13 cellular contexts compared by ENCODE assay signal in genomic region chrX:44904542-44905115, GRCh38. TPM values are rescaled to one million over a fixed set of nuclear protein-coding genes. Genes with fewer than 3 reads are reported as not detected.
DNase-seq lines count a peak whose midpoint lies in the region; ATAC-seq and TF ChIP-seq lines count a peak whose summit lies in the region.
"Had no signal": no experiment of that assay in that cellular context is flagged by ENCODE, and none has a peak within 500 bp of the region (broad histone marks: within the 10 kb centered on the region; RNA-seq: fewer than 3 reads in every experiment).

No MANE protein-coding gene starts in this region.

- no peaks in the 10 kb centered on the region for H3K27me3 Mint-ChIP-seq in activated naive CD8-positive, alpha-beta T cell treated with anti-CD3 and anti-CD28 coated beads, Interleukin-2, amount 10 ng/mL, durations not matched to agents 7 days and 5 days
- H3K27me3 Mint-ChIP-seq: T-cell had no signal

- POLR2A ChIA-PET in AG04450 (lab: Yijun Ruan, JAX) = no interaction called here
- POLR2A ChIA-PET in activated naive CD8-positive, alpha-beta T cell treated with anti-CD3 and anti-CD28 coated beads, Interleukin-2, amount 10 ng/mL, durations not matched to agents 7 days and 5 days (lab: Charles Lee) = no interaction called here

- H3K27me3 ChIP-seq in AG04450 (ENCODE audit: control insufficient read depth, insufficient read depth, low read length) = no peaks in the 10 kb centered on the region

- H3K27ac Mint-ChIP-seq in activated naive CD8-positive, alpha-beta T cell treated with anti-CD3 and anti-CD28 coated beads, Interleukin-2, amount 10 ng/mL, durations not matched to agents 7 days and 5 days = peak overlapping the region; percentile 37

- H3K9me3 Mint-ChIP-seq in activated naive CD8-positive, alpha-beta T cell treated with anti-CD3 and anti-CD28 coated beads, Interleukin-2, amount 10 ng/mL, durations not matched to agents 7 days and 5 days = peaks cover 3% of the 10 kb centered on the region

- H3K27ac ChIP-seq in AG04450 (ENCODE audit: low read depth, low read length) = no peak overlapping the region
- H3K27ac ChIP-seq: left ventricle myocardium inferior had no signal

- peaks cover 29% of the 10 kb centered on the region for H3K4me1 Mint-ChIP-seq in activated naive CD8-positive, alpha-beta T cell treated with anti-CD3 and anti-CD28 coated beads, Interleukin-2, amount 10 ng/mL, durations not matched to agents 7 days and 5 days

- H3K36me3 Mint-ChIP-seq in activated naive CD8-positive, alpha-beta T cell treated with anti-CD3 and anti-CD28 coated beads, Interleukin-2, amount 10 ng/mL, durations not matched to agents 7 days and 5 days = peaks cover 17% of the 10 kb centered on the region

- H3K4me3 Mint-ChIP-seq in activated naive CD8-positive, alpha-beta T cell treated with anti-CD3 and anti-CD28 coated beads, Interleukin-2, amount 10 ng/mL, durations not matched to agents 7 days and 5 days = no peak overlapping the region

- TF ChIP-seq CTCF in AG04450 (IDR thresholded peaks at IDR 0.05; ENCODE audit: low read depth, low read length) (peak; percentile 35), foreskin fibroblast (IDR thresholded peaks at IDR 0.05; ENCODE audit: low read depth, low read length) (no peak)

- DNase-seq in AG04450 (ENCODE audit: low read depth, low spot score) (no peak), GM04504 (ENCODE audit: low read depth) (peak; percentile 15), left lobe of liver (ENCODE audit: low spot score) (no peak), Kasumi-1 (lab: John Stamatoyannopoulos, UW) (no peak), foreskin fibroblast (no peak), HCEC 1CT (no peak)
- no peak for DNase-seq in activated naive CD8-positive, alpha-beta T cell treated with anti-CD3 and anti-CD28 coated beads, Interleukin-2, amount 10 ng/mL, durations not matched to agents 7 days and 5 days
- DNase-seq: EL; left ventricle myocardium inferior; NCI-H345; stimulated activated CD8-positive, alpha-beta memory T cell treated with anti-CD3 and anti-CD28 coated beads, Interleukin-4, amount 100 ng/mL, for 48 hours; T-cell had no signal

- H3K4me3 ChIP-seq in AG04450 (ENCODE audit: low read depth, low read length) (no peak overlapping the region), foreskin fibroblast (ENCODE audit: low read depth in 1 of 2, low read length in 2 of 2) (no peak overlapping the region)
- H3K4me3 ChIP-seq: left ventricle myocardium inferior had no signal

- CTCF ChIA-PET in AG04450 (lab: Charles Lee) = no interaction called here

- peaks cover 2% of the 10 kb centered on the region; the same call in 1 of the 2 replicates for H3K9me3 ChIP-seq in AG04450 (ENCODE audit: control insufficient read depth, insufficient read depth, low read length)

- no peak for ATAC-seq in activated naive CD8-positive, alpha-beta T cell treated with anti-CD3 and anti-CD28 coated beads, Interleukin-2, amount 10 ng/mL, durations not matched to agents 7 days and 5 days (ENCODE audit: low read depth)
- ATAC-seq in left lobe of liver = peak; percentile 52
- ATAC-seq in HG03280 (IDR thresholded peaks at IDR 0.05; ENCODE audit: unreplicated experiment) = no peak
- ATAC-seq: T-cell had no signal

RNA-seq across cellular contexts. Expression of gene KDM6A, which starts 31.6 kb away (rescaled TPM):
- polyA plus RNA-seq in AG04450 (2011; rRNA removed) = 9.4 and 9.9 TPM in 2 replicates
- polyA minus RNA-seq in AG04450 (2011; rRNA and poly(A)+ RNA removed) = 18.3 and 28.9 TPM in 2 replicates
- total RNA-seq in activated naive CD8-positive, alpha-beta T cell treated with anti-CD3 and anti-CD28 coated beads, Interleukin-2, amount 10 ng/mL, durations not matched to agents 7 days and 5 days = 10 to 100 TPM; 31.3 to 37.5 TPM
- total RNA-seq in left lobe of liver = 8.4 TPM
